ENCODE assay signal across 15 cellular contexts in the genomic region with DNA sequence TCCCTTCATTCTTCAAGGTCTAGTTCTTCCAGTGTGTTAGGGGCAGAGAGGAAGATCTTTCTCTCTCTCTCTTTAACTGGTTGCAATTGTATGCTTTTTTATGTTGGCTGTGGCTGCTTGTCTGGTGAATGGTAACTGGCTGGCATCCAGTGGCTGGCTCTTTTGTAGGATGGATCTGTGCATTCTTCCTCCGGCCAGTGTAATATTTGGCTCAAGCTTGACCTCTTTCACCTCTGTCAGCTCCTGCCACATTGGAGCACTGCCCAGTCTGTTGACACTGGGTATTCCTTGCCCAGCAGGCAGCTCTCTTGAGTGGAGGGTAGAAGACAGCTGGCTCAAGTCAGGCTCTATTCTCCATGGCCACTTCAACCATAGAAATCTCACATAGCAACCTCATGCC.
A peak's percentile ranks its signal among the peaks of the same experiment; 100 is the strongest.
DNase-seq lines count a peak whose midpoint lies in the region; ATAC-seq and TF ChIP-seq lines count a peak whose summit lies in the region.
"Had no signal": no experiment of that assay in that cellular context is flagged by ENCODE, and none has a peak within 500 bp of the region (broad histone marks: within the 10 kb centered on the region; RNA-seq: fewer than 3 reads in every experiment).

No MANE protein-coding gene starts in this region.

- no peak for ATAC-seq in HG02870 (IDR thresholded peaks at IDR 0.05; ENCODE audit: unreplicated experiment)

- DNase-seq in C1 segment of cervical spinal cord (lab: John Stamatoyannopoulos, UW) = peak in 11 of 14 donors; percentile 6 to 77 (median 31)
- peak; percentile 82 for DNase-seq in NCI-H2029 (lab: John Stamatoyannopoulos, UW)
- DNase-seq in epithelial cell of proximal tubule (ENCODE audit: low read depth) = peak; percentile 13
- peak; percentile 94 for DNase-seq in myocyte (ENCODE audit: low read depth)
- no peak for DNase-seq in LoVo (ENCODE audit: low spot score)
- no peak for DNase-seq in T1000 (lab: John Stamatoyannopoulos, UW)
- no peak for DNase-seq in glutamatergic neuron
- DNase-seq: activated CD4-positive, alpha-beta T cell treated with anti-CD3 and anti-CD28 coated beads, Interleukin-2, amount 10 ng/mL, durations not matched to agents 7 days and 5 days; BE2C; NCI-H2081 treated with DMSO at 0.1 percent for 48 hours; stimulated activated CD4-positive, alpha-beta T cell treated with anti-CD3 and anti-CD28 coated beads, Interleukin-4, amount 100 ng/mL, for 4 hours; stimulated activated naive CD4-positive, alpha-beta T cell treated with Interleukin-2 at 50 U/mL for 16 hours had no signal

- H3K4me3 Mint-ChIP-seq in glutamatergic neuron (ENCODE audit: unreplicated experiment) = no peak overlapping the region
- H3K4me3 Mint-ChIP-seq: activated CD4-positive, alpha-beta T cell treated with anti-CD3 and anti-CD28 coated beads, Interleukin-2, amount 10 ng/mL, durations not matched to agents 7 days and 5 days had no signal

- no peaks in the 10 kb centered on the region for H3K9me3 Mint-ChIP-seq in glutamatergic neuron (ENCODE audit: unreplicated experiment)
- H3K9me3 Mint-ChIP-seq: activated CD4-positive, alpha-beta T cell treated with anti-CD3 and anti-CD28 coated beads, Interleukin-2, amount 10 ng/mL, durations not matched to agents 7 days and 5 days had no signal

- H3K36me3 Mint-ChIP-seq in glutamatergic neuron (ENCODE audit: unreplicated experiment) = no peaks in the 10 kb centered on the region

- H3K4me3 ChIP-seq in epithelial cell of proximal tubule (ENCODE audit: low read depth, low read length) = no peak overlapping the region
- H3K4me3 ChIP-seq: HAP-1, PC-9 had no signal

- TF ChIP-seq CTCF in epithelial cell of proximal tubule (conservative IDR thresholded peaks at IDR 0.05; ENCODE audit: low read depth, low read length) = no peak
- TF ChIP-seq CTCF in glutamatergic neuron (IDR thresholded peaks at IDR 0.05; ENCODE audit: partially characterized antibody, unreplicated experiment) = no peak

- no peaks in the 10 kb centered on the region for H3K27me3 Mint-ChIP-seq in glutamatergic neuron (ENCODE audit: unreplicated experiment)
- H3K27me3 Mint-ChIP-seq: activated CD4-positive, alpha-beta T cell treated with anti-CD3 and anti-CD28 coated beads, Interleukin-2, amount 10 ng/mL, durations not matched to agents 7 days and 5 days had no signal

- H3K27ac Mint-ChIP-seq in glutamatergic neuron (ENCODE audit: unreplicated experiment) = no peak overlapping the region
- H3K27ac Mint-ChIP-seq: activated CD4-positive, alpha-beta T cell treated with anti-CD3 and anti-CD28 coated beads, Interleukin-2, amount 10 ng/mL, durations not matched to agents 7 days and 5 days had no signal

- H3K4me1 Mint-ChIP-seq in glutamatergic neuron (ENCODE audit: low read depth, unreplicated experiment) = no peaks in the 10 kb centered on the region
- H3K4me1 Mint-ChIP-seq: activated CD4-positive, alpha-beta T cell treated with anti-CD3 and anti-CD28 coated beads, Interleukin-2, amount 10 ng/mL, durations not matched to agents 7 days and 5 days had no signal

Comparison
In these comparisons a context has a peak if more than half of its experiments do, and no peak if none do; other contexts are left out.
1. DNase-seq: peak in C1 segment of cervical spinal cord (11 of 14), NCI-H2029 (single experiment), epithelial cell of proximal tubule (single experiment) and myocyte (single experiment); none in LoVo (single experiment), T1000 (single experiment) and glutamatergic neuron (single experiment).